11 cellular contexts compared by ENCODE assay signal in genomic region chr13:76856141-76856571, GRCh38. TPM values are rescaled to one million over a fixed set of nuclear protein-coding genes. Genes with fewer than 3 reads are reported as not detected.
DNase-seq lines count a peak whose midpoint lies in the region; ATAC-seq, FAIRE-seq and TF ChIP-seq lines count a peak whose summit lies in the region.
"Had no signal": no experiment of that assay in that cellular context is flagged by ENCODE, and none has a peak within 500 bp of the region (broad histone marks: within the 10 kb centered on the region; RNA-seq: fewer than 3 reads in every experiment).

No MANE protein-coding gene starts in this region.

- in situ Hi-C loops in HepG2 (cut with HindIII; ENCODE audit: extremely low pct_ligation_motif_present, low pct_unique_long_range_greater_than_20kb) = no loop called here

- H4K20me1 ChIP-seq in HepG2 (ENCODE audit: insufficient read depth, low read length) = no peaks in the 10 kb centered on the region

- H3K27ac ChIP-seq in HepG2 (ENCODE audit: extremely low read length, insufficient read depth, low read length) (no peak overlapping the region), right atrium auricular region (no peak overlapping the region)
- H3K27ac ChIP-seq: PC-9, WERI-Rb-1 had no signal

- TF ChIP-seq RAD21 in HepG2 (CRISPR knock-in tag; IDR thresholded peaks at IDR 0.05) = no peak

- no peak for FAIRE-seq in HepG2 (lab: Jason Lieb, UNC)

- H3K27me3 ChIP-seq in HepG2 (ENCODE audit: control insufficient read depth in 1 of 2, insufficient read depth in 2 of 2, low read length in 2 of 2) (no peaks in the 10 kb centered on the region), right atrium auricular region (no peaks in the 10 kb centered on the region)

- no peak for TF ChIP-seq EP300 in HepG2 (IDR thresholded peaks at IDR 0.05; ENCODE audit: low read depth in 2 of 2, low read length in 2 of 2)
- TF ChIP-seq EP300 in HepG2 (CRISPR knock-in tag; IDR thresholded peaks at IDR 0.05; ENCODE audit: borderline replicate concordance) = no peak

- intact Hi-C loops in sciatic nerve (cut with DNase I) = no loop called here
- intact Hi-C loops in HepG2 (cut with micrococcal nuclease; ENCODE audit: unreplicated experiment) = no loop called here

- TF ChIP-seq POLR2A in HepG2 (IDR thresholded peaks at IDR 0.05; ENCODE audit: insufficient read depth in 1 of 2, low read depth in 2 of 2, low read length in 2 of 2) = no peak

- peak; percentile 86 for DNase-seq in NCI-H226
- peak; percentile 79 for DNase-seq in epithelial cell of proximal tubule (ENCODE audit: low read depth)
- no peak for DNase-seq in sciatic nerve (ENCODE audit: low spot score)
- DNase-seq in HepG2 (ENCODE audit: low spot score) = no peak
- no peak for DNase-seq in right atrium auricular region (ENCODE audit: low spot score)
- DNase-seq: NCI-H2081 treated with DMSO at 0.1 percent for 48 hours; PC-9; stimulated activated naive CD4-positive, alpha-beta T cell treated with Interleukin-2 at 50 U/mL for 16 hours; WERI-Rb-1 had no signal

- H3K4me3 ChIP-seq in epithelial cell of proximal tubule (ENCODE audit: low read depth, low read length) = no peak overlapping the region
- no peak overlapping the region for H3K4me3 ChIP-seq in HepG2 (replicated peaks in 1 of 3; ENCODE audit: insufficient read depth in 1 of 3, low read depth in 2 of 3, low read length in 3 of 3)
- H3K4me3 ChIP-seq in right atrium auricular region = no peak overlapping the region
- H3K4me3 ChIP-seq: PC-9 had no signal

- no peak overlapping the region for H3K9ac ChIP-seq in HepG2 (ENCODE audit: insufficient read depth, low read depth, low read length)

- no peaks in the 10 kb centered on the region for H3K79me2 ChIP-seq in HepG2 (ENCODE audit: insufficient read depth, low read length)

- POLR2A ChIA-PET in HepG2 (lab: Yijun Ruan, JAX) = no interaction called here

- H3K4me2 ChIP-seq in HepG2 (ENCODE audit: low read depth, low read length) = no peak overlapping the region
- H3K4me2 ChIP-seq: PC-9 had no signal

- H3K9me3 ChIP-seq in HepG2 (ENCODE audit: low read length) = no peaks in the 10 kb centered on the region
- no peaks in the 10 kb centered on the region for H3K9me3 ChIP-seq in right atrium auricular region

- H3K36me3 ChIP-seq in HepG2 (replicated peaks in 1 of 2; ENCODE audit: control insufficient read depth in 1 of 2, insufficient read depth in 2 of 2, low read length in 2 of 2) = no peaks in the 10 kb centered on the region
- H3K36me3 ChIP-seq in right atrium auricular region = no peaks in the 10 kb centered on the region
- H3K36me3 ChIP-seq: WERI-Rb-1 had no signal

- CTCF ChIA-PET in HepG2 (lab: Yijun Ruan, JAX; ENCODE audit: low intra/inter-chr PET ratio, low total read pairs) = no interaction called here

- ATAC-seq in GM18502 (IDR thresholded peaks at IDR 0.05; ENCODE audit: poor library complexity, unreplicated experiment) (peak; percentile 54), sciatic nerve (peak; percentile 54), GM18517 (IDR thresholded peaks at IDR 0.05; ENCODE audit: unreplicated experiment) (no peak), HepG2 (no peak)

- 8% methylated on average over 1 of the region's 1 CpG for WGBS in HepG2 (ENCODE audit: low lambda C conversion rate)

- TF ChIP-seq CTCF in epithelial cell of proximal tubule (conservative IDR thresholded peaks at IDR 0.05; ENCODE audit: low read depth, low read length) = no peak
- TF ChIP-seq CTCF in HepG2 (CRISPR knock-in tag; IDR thresholded peaks at IDR 0.05) = no peak
- no peak for TF ChIP-seq CTCF in right atrium auricular region (IDR thresholded peaks at IDR 0.05)

- H3K4me1 ChIP-seq in HepG2 (ENCODE audit: insufficient read depth, low read length) (no peaks in the 10 kb centered on the region), right atrium auricular region (no peaks in the 10 kb centered on the region)

- no peak overlapping the region for H2AFZ ChIP-seq in HepG2 (ENCODE audit: low read length)
- H2AFZ ChIP-seq: PC-9 had no signal

- no TSS peak for BruUV-seq in HepG2 (replicated peaks; lab: Mats Ljungman, UMichigan)

TF ChIP-seq in HepG2, 621 proteins besides CTCF, POLR2A, EP300 and RAD21:
- TF ChIP-seq FOXA1 (IDR thresholded peaks at IDR 0.05) (no peak), FOXA1 (CRISPR knock-in tag; IDR thresholded peaks at IDR 0.05) (no peak), KAT8 (CRISPR knock-in tag; IDR thresholded peaks at IDR 0.05) (no peak), ZBTB37 (CRISPR knock-in tag; IDR thresholded peaks at IDR 0.05) (no peak), ZBTB7A (CRISPR knock-in tag; IDR thresholded peaks at IDR 0.05) (no peak), ZNF264 (CRISPR knock-in tag; IDR thresholded peaks at IDR 0.05) (no peak), JUNB (CRISPR knock-in tag; IDR thresholded peaks at IDR 0.05; ENCODE audit: borderline replicate concordance) (no peak), THAP7 (CRISPR knock-in tag; IDR thresholded peaks at IDR 0.05) (no peak), GATAD2A (CRISPR knock-in tag; IDR thresholded peaks at IDR 0.05) (no peak), ZNF749 (CRISPR knock-in tag; IDR thresholded peaks at IDR 0.05; ENCODE audit: borderline replicate concordance) (no peak), ZNF567 (CRISPR knock-in tag; IDR thresholded peaks at IDR 0.05; ENCODE audit: borderline replicate concordance) (no peak)

RNA-seq across cellular contexts. Expression of gene KCTD12, which starts 30.0 kb away (rescaled TPM):
- total RNA-seq in epithelial cell of proximal tubule = 3.7 and 4.1 TPM in 2 replicates
- total RNA-seq in sciatic nerve = 202 TPM
- total RNA-seq in HepG2 (2016; rRNA removed; fragmentation: Illumina TruSeq; extraction: Trizol) = not detected in 2 replicates
- not detected in 2 replicates for total RNA-seq in HepG2 (2016; cell fraction: cytosol; rRNA removed; fragmentation: Illumina TruSeq; extraction: Trizol; ENCODE audit: low read depth)
- not detected in 2 replicates for total RNA-seq in HepG2 (2016; cell fraction: insoluble cytoplasmic fraction; rRNA removed; fragmentation: Illumina TruSeq; extraction: Trizol)
- not detected in 2 replicates for total RNA-seq in HepG2 (2016; cell fraction: membrane; rRNA removed; fragmentation: Illumina TruSeq; extraction: Trizol)
- not detected in 2 replicates for total RNA-seq in HepG2 (2016; cell fraction: nucleus; rRNA removed; fragmentation: Illumina TruSeq; extraction: Trizol)
- not detected in 2 replicates for polyA plus RNA-seq in HepG2 (2011; rRNA removed)
- polyA plus RNA-seq in HepG2 (2011; cell fraction: cytosol; rRNA removed) = 0.01 TPM in 1 of 2 replicates, not detected in the other
- polyA plus RNA-seq in HepG2 (2011; cell fraction: nucleus; rRNA removed) = 0.02 TPM in 1 of 2 replicates, not detected in the other
- polyA plus RNA-seq in HepG2 (2012) = not detected in 2 replicates
- not detected in 2 replicates for polyA plus RNA-seq in HepG2 (2016; cell fraction: cytosol; fragmentation: Illumina TruSeq; extraction: Trizol; ENCODE audit: low read depth)
- polyA plus RNA-seq in HepG2 (2016; cell fraction: insoluble cytoplasmic fraction; fragmentation: Illumina TruSeq; extraction: Trizol; ENCODE audit: low read depth) = not detected in 2 replicates
- polyA plus RNA-seq in HepG2 (2016; cell fraction: membrane; fragmentation: Illumina TruSeq; extraction: Trizol; ENCODE audit: low read depth) = not detected in 2 replicates
- not detected in 2 replicates for polyA plus RNA-seq in HepG2 (2016; cell fraction: nucleus; fragmentation: Illumina TruSeq; extraction: Trizol; ENCODE audit: insufficient read depth, low read depth)
- not detected in 2 replicates for polyA minus RNA-seq in HepG2 (2011; rRNA and poly(A)+ RNA removed; ENCODE audit: low replicate concordance)
- polyA minus RNA-seq in HepG2 (2011; cell fraction: cytosol; rRNA and poly(A)+ RNA removed) = not detected in 2 replicates
- not detected in 2 replicates for polyA minus RNA-seq in HepG2 (2011; cell fraction: nucleus; rRNA and poly(A)+ RNA removed)
- total RNA-seq in right atrium auricular region = 10 to 100 TPM; 48.9 to 57.4 TPM

Comparison
In these comparisons a context has a peak if more than half of its experiments do, and no peak if none do; other contexts are left out.
1. ATAC-seq: peak in GM18502 (single experiment) and sciatic nerve (single experiment); none in GM18517 (single experiment) and HepG2 (single experiment).
2. DNase-seq: peak in NCI-H226 (single experiment) and epithelial cell of proximal tubule (single experiment); none in sciatic nerve (single experiment), HepG2 (single experiment) and right atrium auricular region (single experiment).